11 cellular contexts compared by ENCODE assay signal in genomic region chr5:157049605-157050004, GRCh38. TPM values are rescaled to one million over a fixed set of nuclear protein-coding genes. Genes with fewer than 3 reads are reported as not detected.
DNase-seq lines count a peak whose midpoint lies in the region; ATAC-seq and TF ChIP-seq lines count a peak whose summit lies in the region.
"Had no signal": no experiment of that assay in that cellular context is flagged by ENCODE, and none has a peak within 500 bp of the region (broad histone marks: within the 10 kb centered on the region; RNA-seq: fewer than 3 reads in every experiment).

No MANE protein-coding gene starts in this region.

- no peaks in the 10 kb centered on the region for H3K27me3 ChIP-seq in CD8-positive, alpha-beta T cell (ENCODE audit: insufficient read depth, low read length)
- H3K27me3 ChIP-seq in mesendoderm (ENCODE audit: insufficient read depth, low read length, poor library complexity), result no peaks in the 10 kb centered on the region
- H3K27me3 ChIP-seq: neutrophil had no signal

- H3K4me3 Mint-ChIP-seq in CD8-positive, alpha-beta T cell, result peak overlapping the region; percentile 72

- no peak overlapping the region for H2BK120ac ChIP-seq in mesendoderm (ENCODE audit: low read depth, low read length)

- H3K27me3 Mint-ChIP-seq in CD8-positive, alpha-beta T cell (ENCODE audit: low read depth), result no peaks in the 10 kb centered on the region

- DNase-seq in CD8-positive, alpha-beta T cell, result no peak
- DNase-seq in HCEC 1CT (peak; percentile 63), mesendoderm (peak; percentile 96), NCI-H1105 treated with DMSO at 0.1 percent for 48 hours (lab: John Stamatoyannopoulos, UW) (no peak)
- no peak for DNase-seq in activated naive CD4-positive, alpha-beta T cell treated with anti-CD3 and anti-CD28 coated beads, Interleukin-2, amount 50 U/mL, for 72 hours (ENCODE audit: low spot score in 2 of 2)
- DNase-seq: NCI-H146 had no signal

- H3K56ac ChIP-seq in mesendoderm (ENCODE audit: low read length), result no peak overlapping the region

- no peak overlapping the region for H3K18ac ChIP-seq in mesendoderm (ENCODE audit: low read length)

- H3K9me3 Mint-ChIP-seq in CD8-positive, alpha-beta T cell, result no peaks in the 10 kb centered on the region
- peaks cover 5 to 11% of the 10 kb centered on the region in 2 donors for H3K9me3 Mint-ChIP-seq in activated naive CD4-positive, alpha-beta T cell treated with anti-CD3 and anti-CD28 coated beads, Interleukin-2, amount 50 U/mL, for 72 hours

- TF ChIP-seq CTCF in CD8-positive, alpha-beta T cell (IDR thresholded peaks at IDR 0.05), result no peak

- H3K27ac Mint-ChIP-seq in CD8-positive, alpha-beta T cell, result peak overlapping the region; percentile 83
- peak overlapping the region; percentile 23 to 80 for H3K27ac Mint-ChIP-seq in activated naive CD4-positive, alpha-beta T cell treated with anti-CD3 and anti-CD28 coated beads, Interleukin-2, amount 50 U/mL, for 72 hours

- no peak overlapping the region for H2AK5ac ChIP-seq in mesendoderm (ENCODE audit: low read length)

- peaks cover 36% of the 10 kb centered on the region for H3K4me1 ChIP-seq in CD8-positive, alpha-beta T cell (ENCODE audit: insufficient read depth, low read length)
- no peaks in the 10 kb centered on the region for H3K4me1 ChIP-seq in mesendoderm (ENCODE audit: control insufficient read depth, low read depth, low read length)

- peak overlapping the region; percentile 34 for H3K27ac ChIP-seq in CD8-positive, alpha-beta T cell (ENCODE audit: low read depth, low read length)
- H3K27ac ChIP-seq in mesendoderm (ENCODE audit: low read depth, low read length), result peak overlapping the region; percentile 58
- H3K27ac ChIP-seq: neutrophil had no signal

- H2BK15ac ChIP-seq in mesendoderm (replicated peaks; ENCODE audit: low read depth), result peak overlapping the region; percentile 67

- ATAC-seq in CD8-positive, alpha-beta T cell, result no peak
- peak in 1 of 2 donors; percentile 26 for ATAC-seq in activated naive CD4-positive, alpha-beta T cell treated with anti-CD3 and anti-CD28 coated beads, Interleukin-2, amount 50 U/mL, for 72 hours
- ATAC-seq in HG03521 (IDR thresholded peaks at IDR 0.05; ENCODE audit: unreplicated experiment) (no peak), GM19023 (IDR thresholded peaks at IDR 0.05; ENCODE audit: unreplicated experiment) (no peak), HG03108 (IDR thresholded peaks at IDR 0.05; ENCODE audit: unreplicated experiment) (no peak)

- H3K4ac ChIP-seq in mesendoderm (ENCODE audit: low read depth, low read length), result peak overlapping the region; percentile 88

- no peak overlapping the region for H4K8ac ChIP-seq in mesendoderm (ENCODE audit: low read depth, low read length)

- no peaks in the 10 kb centered on the region for H3K79me2 ChIP-seq in mesendoderm (ENCODE audit: control insufficient read depth, insufficient read depth, low read length)

- POLR2A ChIA-PET in CD8-positive, alpha-beta T cell (lab: Charles Lee), result no interaction called here

- peak overlapping the region; percentile 55 for H3K4me3 ChIP-seq in CD8-positive, alpha-beta T cell (ENCODE audit: low read depth, low read length)
- no peak overlapping the region for H3K4me3 ChIP-seq in mesendoderm (ENCODE audit: low read length)

- H3K36me3 ChIP-seq in CD8-positive, alpha-beta T cell (ENCODE audit: insufficient read depth, low read length), result no peaks in the 10 kb centered on the region
- no peaks in the 10 kb centered on the region for H3K36me3 ChIP-seq in mesendoderm (ENCODE audit: control insufficient read depth, insufficient read depth, low read length)
- H3K36me3 ChIP-seq: neutrophil had no signal

- WGBS in mesendoderm (ENCODE audit: extremely low coverage, insufficient coverage, low lambda C conversion rate), result no CpG with 5 or more reads among the region's 1 CpG

- H4K5ac ChIP-seq in mesendoderm (ENCODE audit: low read length), result no peak overlapping the region

- CTCF ChIA-PET in CD8-positive, alpha-beta T cell (lab: Charles Lee), result interaction anchor here (0.5 to 2.2 kb wide), 4 partner anchors 10 to 81 kb away, joined by 3 to 4 read pairs (median 3); no protein-coding TSS in a partner anchor

- no peaks in the 10 kb centered on the region for H3K9me3 ChIP-seq in CD8-positive, alpha-beta T cell (ENCODE audit: low read length)
- H3K9me3 ChIP-seq: neutrophil had no signal

- H3K36me3 Mint-ChIP-seq in CD8-positive, alpha-beta T cell, result peaks cover 21% of the 10 kb centered on the region
- H3K36me3 Mint-ChIP-seq in activated naive CD4-positive, alpha-beta T cell treated with anti-CD3 and anti-CD28 coated beads, Interleukin-2, amount 50 U/mL, for 72 hours, result peaks cover 0 to 6% of the 10 kb centered on the region in 2 donors

- intact Hi-C loops in CD8-positive, alpha-beta T cell (cut with DNase I, micrococcal nuclease), result loop anchor here in 1 of 2 experiments (2.0 kb wide), 1 partner anchor 59 kb away; the partner anchor contains the start of gene HAVCR2

- peaks cover 68% of the 10 kb centered on the region for H3K4me1 Mint-ChIP-seq in CD8-positive, alpha-beta T cell (ENCODE audit: low read depth)

- H3K9ac ChIP-seq in mesendoderm (ENCODE audit: low read length), result no peak overlapping the region

- no peak overlapping the region for H3K23ac ChIP-seq in mesendoderm (ENCODE audit: low read length)

- no peaks in the 10 kb centered on the region for H3K79me1 ChIP-seq in mesendoderm (ENCODE audit: low read length)

- no peak overlapping the region for H2BK5ac ChIP-seq in mesendoderm (ENCODE audit: low read length)

- no peak overlapping the region for H3K4me2 ChIP-seq in mesendoderm (ENCODE audit: low read length)

RNA-seq across cellular contexts. Expression of gene HAVCR1, which starts 9.3 kb away (rescaled TPM):
- total RNA-seq in CD8-positive, alpha-beta T cell, result 1 to 10 TPM; 2.3 to 2.6 TPM
- under 1 TPM; 0.72 to 0.96 TPM for total RNA-seq in activated naive CD4-positive, alpha-beta T cell treated with anti-CD3 and anti-CD28 coated beads, Interleukin-2, amount 50 U/mL, for 72 hours
- not detected for polyA plus RNA-seq in mesendoderm (2013, experiment 1 of 2)
- polyA plus RNA-seq in mesendoderm (2013, experiment 2 of 2), result 0.11 TPM
- total RNA-seq: endothelial cell of umbilical vein had no signal
- polyA plus RNA-seq: endothelial cell of umbilical vein had no signal

RNA-seq across cellular contexts. Expression of gene HAVCR2, which starts 59.2 kb away (rescaled TPM):
- 1 to 10 TPM; 1.6 to 3.8 TPM for total RNA-seq in CD8-positive, alpha-beta T cell
- total RNA-seq in activated naive CD4-positive, alpha-beta T cell treated with anti-CD3 and anti-CD28 coated beads, Interleukin-2, amount 50 U/mL, for 72 hours, result 10 to 100 TPM; 34.4 to 52.2 TPM
- 0.08 TPM for polyA plus RNA-seq in mesendoderm (2013, experiment 1 of 2)
- 0.03 TPM for polyA plus RNA-seq in mesendoderm (2013, experiment 2 of 2)
- total RNA-seq: endothelial cell of umbilical vein had no signal
- polyA plus RNA-seq: endothelial cell of umbilical vein had no signal

Comparison
In these comparisons a context has a peak if more than half of its experiments do, and no peak if none do; other contexts are left out.
1. DNase-seq: peak in HCEC 1CT (single experiment) and mesendoderm (single experiment); none in CD8-positive, alpha-beta T cell (0 of 7), activated naive CD4-positive, alpha-beta T cell treated with anti-CD3 and anti-CD28 coated beads, Interleukin-2, amount 50 U/mL, for 72 hours (0 of 2) and NCI-H1105 treated with DMSO at 0.1 percent for 48 hours (single experiment).
2. RNA of gene HAVCR2, which starts 59.2 kb away (total RNA-seq): 34.4 to 52.2 TPM in activated naive CD4-positive, alpha-beta T cell treated with anti-CD3 and anti-CD28 coated beads, Interleukin-2, amount 50 U/mL, for 72 hours; 1.6 to 3.8 TPM in CD8-positive, alpha-beta T cell; every median in the first group is over 4 times any median in the second.